In genomic region chr4:162954976-162955375, GRCh38 we compare ENCODE assay signal across 30 cellular contexts.
"Had no signal": no experiment of that assay in that cellular context is flagged by ENCODE, and none has a peak within 500 bp of the region (broad histone marks: within the 10 kb centered on the region; RNA-seq: fewer than 3 reads in every experiment).

No MANE protein-coding gene starts in this region.

- H3K9me3 ChIP-seq: adrenal gland, ascending aorta, body of pancreas, breast epithelium had no signal

- DNase-seq: activated effector memory CD4-positive, alpha-beta T cell treated with anti-CD3 and anti-CD28 coated beads, Interleukin-2, amount 50 U/mL, for 16 hours; activated effector memory CD4-positive, alpha-beta T cell treated with Interleukin-2 at 50 U/mL for 16 hours; activated gamma-delta T cell; activated gamma-delta T cell treated with Interleukin-2 at 50 U/mL for 16 hours; activated naive CD4-positive, alpha-beta T cell; activated naive CD4-positive, alpha-beta T cell treated with anti-CD3 and anti-CD28 coated beads for 36 hours; activated naive CD4-positive, alpha-beta T cell treated with anti-CD3 and anti-CD28 coated beads, Interleukin-2, amount 10 ng/mL, durations not matched to agents 7 days and 5 days; activated naive CD4-positive, alpha-beta T cell treated with anti-CD3 and anti-CD28 coated beads, Interleukin-2, amount 50 U/mL, for 16 hours; activated naive CD4-positive, alpha-beta T cell treated with Interleukin-2 at 50 U/mL for 16 hours; activated naive CD8-positive, alpha-beta T cell treated with anti-CD3 and anti-CD28 coated beads for 36 hours; activated naive CD8-positive, alpha-beta T cell treated with anti-CD3 and anti-CD28 coated beads, Interleukin-2, amount 10 ng/mL, durations not matched to agents 7 days and 5 days; activated naive CD8-positive, alpha-beta T cell treated with anti-CD3 and anti-CD28 coated beads, Interleukin-2, amount 50 U/mL, for 24 hours; activated T-cell treated with anti-CD3 and anti-CD28 coated beads, Interleukin-2, amount 50 U/mL, for 1 hour; activated T-cell treated with anti-CD3 and anti-CD28 coated beads, Interleukin-2, amount 50 U/mL, for 24 hours; activated T-cell treated with anti-CD3 and anti-CD28 coated beads, Interleukin-2, amount 50 U/mL, for 4 hours; activated T-cell treated with anti-CD3 and anti-CD28 coated beads, Interleukin-2, amount 50 U/mL, for 48 hours; activated T-cell treated with anti-CD3 and anti-CD28 coated beads, Interleukin-2, amount 50 U/mL, for 72 hours; adrenal gland; amniotic stem cell; amygdala; anterior cingulate cortex; aorta; body of pancreas; brain microvascular endothelial cell; caudate nucleus; central memory CD4-positive, alpha-beta T cell; cerebellar nuclear complex had no signal

- H3K4me1 ChIP-seq: adrenal gland, ascending aorta, body of pancreas, breast epithelium had no signal

- H3K27me3 ChIP-seq: adrenal gland, ascending aorta, body of pancreas, brain microvascular endothelial cell, breast epithelium, cardiac muscle cell had no signal

- H3K4me3 ChIP-seq: adrenal gland, ascending aorta, body of pancreas, breast epithelium, cardiac muscle cell had no signal

- H3K27ac ChIP-seq: adrenal gland, ascending aorta, body of pancreas, brain microvascular endothelial cell, breast epithelium, cardiac muscle cell had no signal

- H3K36me3 ChIP-seq: adrenal gland, ascending aorta, brain microvascular endothelial cell, breast epithelium, cardiac muscle cell had no signal
